In genomic region chr1:84382127-84382526, GRCh38 we compare ENCODE assay signal across 1 cellular context.
TF ChIP-seq lines count a peak whose summit lies in the region.

No MANE protein-coding gene starts in this region.

TF ChIP-seq in K562, 482 proteins besides CTCF, POLR2A, EP300 and RAD21 (continued from another document and continues in another):
- TF ChIP-seq E4F1 (CRISPR knock-in tag; IDR thresholded peaks at IDR 0.05; ENCODE audit: borderline replicate concordance) (no peak), ELF4 (CRISPR knock-in tag; IDR thresholded peaks at IDR 0.05) (no peak), ZNF655 (CRISPR knock-in tag; IDR thresholded peaks at IDR 0.05) (no peak), ZNF175 (CRISPR knock-in tag; IDR thresholded peaks at IDR 0.05; ENCODE audit: low read depth) (peak; percentile 81), SIN3B (IDR thresholded peaks at IDR 0.05; ENCODE audit: low read depth) (no peak), SRSF7 (optimal IDR thresholded peaks at IDR 0.05; ENCODE audit: low read depth, low read length) (no peak), RUNX1 (IDR thresholded peaks at IDR 0.05; ENCODE audit: low read depth) (no peak), TBP (optimal IDR thresholded peaks at IDR 0.05; ENCODE audit: low read depth, low read length) (no peak), ELF2 (CRISPR knock-in tag; IDR thresholded peaks at IDR 0.05) (no peak), ASH1L (IDR thresholded peaks at IDR 0.05; ENCODE audit: borderline replicate concordance, low read depth, partially characterized antibody) (no peak), SMARCB1 (IDR thresholded peaks at IDR 0.05; ENCODE audit: insufficient read length, low read depth) (no peak), XRCC5 (IDR thresholded peaks at IDR 0.05; ENCODE audit: low read depth, low read length) (no peak), KHSRP (IDR thresholded peaks at IDR 0.05) (no peak), ZNF174 (CRISPR knock-in tag; IDR thresholded peaks at IDR 0.05) (no peak), PTRF (tag; IDR thresholded peaks at IDR 0.05) (0 out of 2 replicates have a peak, but pooled peaks have one; percentile 47), ILK (tag; IDR thresholded peaks at IDR 0.05; ENCODE audit: borderline replicate concordance, low read depth) (0 out of 2 replicates have a peak, but pooled peaks have one; percentile 48), ZBTB49 (CRISPR knock-in tag; IDR thresholded peaks at IDR 0.05; ENCODE audit: borderline replicate concordance) (no peak), ZBTB17 (CRISPR knock-in tag; IDR thresholded peaks at IDR 0.05) (0 out of 2 replicates have a peak, but pooled peaks have one; percentile 50), TEAD1 (CRISPR knock-in tag; IDR thresholded peaks at IDR 0.05) (0 out of 4 replicates have a peak, but pooled peaks of 1 of the 2 experiments have one; percentile 64), ZNF639 (CRISPR knock-in tag; conservative IDR thresholded peaks at IDR 0.05 in 1 of 2, IDR thresholded peaks at IDR 0.05 in 1 of 2) (peak in 1 of 2 experiments; percentile 68; a peak in 1 of 4 replicates), ATF7 (IDR thresholded peaks at IDR 0.05) (no peak), ZNF592 (IDR thresholded peaks at IDR 0.05) (peak; percentile 77), ZNF717 (CRISPR knock-in tag; IDR thresholded peaks at IDR 0.05) (no peak), DIDO1 (tag; IDR thresholded peaks at IDR 0.05; ENCODE audit: low read depth) (no peak), NONO (IDR thresholded peaks at IDR 0.05; ENCODE audit: low read depth in 2 of 2, low read length in 1 of 2) (no peak), GATAD2B (IDR thresholded peaks at IDR 0.05; ENCODE audit: borderline replicate concordance) (no peak), JUNB (CRISPR knock-in tag; conservative IDR thresholded peaks at IDR 0.05) (no peak), ZNF518B (CRISPR knock-in tag; IDR thresholded peaks at IDR 0.05) (no peak), ZNF134 (CRISPR knock-in tag; conservative IDR thresholded peaks at IDR 0.05) (no peak), MLLT1 (IDR thresholded peaks at IDR 0.05) (no peak), ZBTB43 (CRISPR knock-in tag; IDR thresholded peaks at IDR 0.05) (no peak), NR2C1 (IDR thresholded peaks at IDR 0.05) (no peak), NR2C1 (tag; IDR thresholded peaks at IDR 0.05) (peak; percentile 68), E2F8 (IDR thresholded peaks at IDR 0.05; ENCODE audit: low read depth, partially characterized antibody) (no peak), HES1 (IDR thresholded peaks at IDR 0.05; ENCODE audit: low read depth) (no peak)
